26 cellular contexts compared by ENCODE assay signal in genomic region chr9:89992326-89993208, GRCh38.
DNase-seq lines count a peak whose midpoint lies in the region; ATAC-seq and TF ChIP-seq lines count a peak whose summit lies in the region.
"Had no signal": no experiment of that assay in that cellular context is flagged by ENCODE, and none has a peak within 500 bp of the region (broad histone marks: within the 10 kb centered on the region; RNA-seq: fewer than 3 reads in every experiment).

No MANE protein-coding gene starts in this region.

- CTCF ChIA-PET in activated CD4-positive, alpha-beta T cell treated with anti-CD3 and anti-CD28 coated beads, Interleukin-2, amount 10 ng/mL, durations not matched to agents 7 days and 5 days (lab: Charles Lee) = interaction anchor here (0.9 to 2.3 kb wide), 5 partner anchors 9 to 390 kb away, joined by 3 to 8 read pairs (median 3); no protein-coding TSS in a partner anchor

- H3K27ac Mint-ChIP-seq in activated CD4-positive, alpha-beta T cell treated with anti-CD3 and anti-CD28 coated beads, Interleukin-2, amount 10 ng/mL, durations not matched to agents 7 days and 5 days = no peak overlapping the region
- H3K27ac Mint-ChIP-seq: activated CD4-positive, alpha-beta memory T cell treated with anti-CD3 and anti-CD28 coated beads for 36 hours; activated naive CD8-positive, alpha-beta T cell; mesothelial cell of epicardium; naive thymus-derived CD8-positive, alpha-beta T cell had no signal

- no peak for TF ChIP-seq CTCF in ovary (IDR thresholded peaks at IDR 0.05)

- peak; percentile 14 for DNase-seq in ELF-1 (ENCODE audit: low read depth, low spot score)
- DNase-seq in NCI-H510A (lab: John Stamatoyannopoulos, UW) = peak; percentile 51
- DNase-seq in right cardiac atrium = peak in 1 of 3 donors; percentile 65
- peak; percentile 54 to 79 (median 61) for DNase-seq in ovary
- no peak for DNase-seq in DMS53 (lab: John Stamatoyannopoulos, UW)
- DNase-seq in NCI-H524 treated with DMSO at 0.1 percent for 48 hours (lab: John Stamatoyannopoulos, UW) = no peak
- no peak for DNase-seq in GOT3 (lab: John Stamatoyannopoulos, UW)
- no peak for DNase-seq in activated CD4-positive, alpha-beta T cell treated with anti-CD3 and anti-CD28 coated beads, Interleukin-2, amount 10 ng/mL, durations not matched to agents 7 days and 5 days
- DNase-seq: activated CD4-positive, alpha-beta memory T cell treated with anti-CD3 and anti-CD28 coated beads for 36 hours; activated effector memory CD4-positive, alpha-beta T cell treated with Interleukin-2 at 50 U/mL for 16 hours; Calu3; central memory CD4-positive, alpha-beta T cell; esophagus squamous epithelium; foreskin melanocyte; IMR-90; naive thymus-derived CD8-positive, alpha-beta T cell; NCI-H1694 treated with DMSO at 0.1 percent for 48 hours; NCI-H2227 treated with DMSO at 0.1 percent for 48 hours; NCI-H774; RPMI8226; stimulated activated naive CD4-positive, alpha-beta T cell had no signal

- no peaks in the 10 kb centered on the region for H3K9me3 Mint-ChIP-seq in activated CD4-positive, alpha-beta T cell treated with anti-CD3 and anti-CD28 coated beads, Interleukin-2, amount 10 ng/mL, durations not matched to agents 7 days and 5 days
- H3K9me3 Mint-ChIP-seq: mesothelial cell of epicardium had no signal

- H3K4me1 ChIP-seq in right cardiac atrium (ENCODE audit: control insufficient read depth, insufficient read depth, low read length) (peaks cover 20% of the 10 kb centered on the region), ovary (ENCODE audit: insufficient read depth) (peaks cover 23% of the 10 kb centered on the region)
- H3K4me1 ChIP-seq: ascending aorta had no signal

- H3K36me3 ChIP-seq in ovary = no peaks in the 10 kb centered on the region
- H3K36me3 ChIP-seq: ascending aorta, esophagus squamous epithelium, vagina had no signal

- no peaks in the 10 kb centered on the region for H3K4me1 Mint-ChIP-seq in activated CD4-positive, alpha-beta T cell treated with anti-CD3 and anti-CD28 coated beads, Interleukin-2, amount 10 ng/mL, durations not matched to agents 7 days and 5 days

- H3K27me3 ChIP-seq in right cardiac atrium (ENCODE audit: control insufficient read depth, insufficient read depth) = no peaks in the 10 kb centered on the region
- no peaks in the 10 kb centered on the region for H3K27me3 ChIP-seq in ovary
- H3K27me3 ChIP-seq: ascending aorta, esophagus squamous epithelium, vagina had no signal

- TF ChIP-seq POLR2A in ovary (IDR thresholded peaks at IDR 0.05) = no peak

- H3K4me3 ChIP-seq in right cardiac atrium (ENCODE audit: low read length) = no peak overlapping the region
- H3K4me3 ChIP-seq in ovary = no peak overlapping the region
- H3K4me3 ChIP-seq: ascending aorta, esophagus squamous epithelium, SK-N-MC, vagina had no signal

- H3K27ac ChIP-seq in right cardiac atrium (ENCODE audit: low read length) (peak overlapping the region; percentile 36), ovary (peak overlapping the region in 1 of 2 donors; percentile 30)
- H3K27ac ChIP-seq: ascending aorta, SK-N-MC, vagina had no signal

- H3K4me3 Mint-ChIP-seq in activated CD4-positive, alpha-beta T cell treated with anti-CD3 and anti-CD28 coated beads, Interleukin-2, amount 10 ng/mL, durations not matched to agents 7 days and 5 days = no peak overlapping the region
- H3K4me3 Mint-ChIP-seq: activated CD4-positive, alpha-beta memory T cell treated with anti-CD3 and anti-CD28 coated beads for 36 hours; activated naive CD8-positive, alpha-beta T cell; mesothelial cell of epicardium; naive thymus-derived CD8-positive, alpha-beta T cell had no signal

- H3K9me3 ChIP-seq in right cardiac atrium (ENCODE audit: control insufficient read depth, low read length) = no peaks in the 10 kb centered on the region
- H3K9me3 ChIP-seq in ovary = no peaks in the 10 kb centered on the region
- H3K9me3 ChIP-seq: ascending aorta, esophagus squamous epithelium, vagina had no signal

- POLR2A ChIA-PET in activated CD4-positive, alpha-beta T cell treated with anti-CD3 and anti-CD28 coated beads, Interleukin-2, amount 10 ng/mL, durations not matched to agents 7 days and 5 days (lab: Charles Lee) = no interaction called here

- no peaks in the 10 kb centered on the region for H3K36me3 Mint-ChIP-seq in activated CD4-positive, alpha-beta T cell treated with anti-CD3 and anti-CD28 coated beads, Interleukin-2, amount 10 ng/mL, durations not matched to agents 7 days and 5 days (ENCODE audit: low read depth)
- H3K36me3 Mint-ChIP-seq: activated CD4-positive, alpha-beta memory T cell treated with anti-CD3 and anti-CD28 coated beads for 36 hours; activated naive CD8-positive, alpha-beta T cell; mesothelial cell of epicardium; naive thymus-derived CD8-positive, alpha-beta T cell had no signal

- intact Hi-C loops in right cardiac atrium (cut with DNase I) (loop anchor here in 2 of 4 donors (10.0 kb wide), 1 partner anchor 388 kb away; the partner anchor contains the start of gene GADD45G (in 2 of the 2)), ovary (cut with DNase I) (loop anchor here in 3 of 4 donors (10.0 kb wide), 1 partner anchor 388 kb away; the partner anchor contains the start of gene GADD45G (in 3 of the 3))

- H3K27me3 Mint-ChIP-seq in activated CD4-positive, alpha-beta T cell treated with anti-CD3 and anti-CD28 coated beads, Interleukin-2, amount 10 ng/mL, durations not matched to agents 7 days and 5 days = peaks cover 3% of the 10 kb centered on the region
- H3K27me3 Mint-ChIP-seq: activated naive CD8-positive, alpha-beta T cell had no signal

- TF ChIP-seq EP300 in ovary (IDR thresholded peaks at IDR 0.05) = no peak

- ATAC-seq in right cardiac atrium = no peak
- ATAC-seq: naive thymus-derived CD8-positive, alpha-beta T cell had no signal

- 57% methylated on average over 16 of the region's 16 CpGs for WGBS in right cardiac atrium
- 36 to 60% (median 46%) methylated on average over 16 of the region's 16 CpGs for WGBS in ovary, 3 donors

Comparison
In these comparisons a context has a peak if more than half of its experiments do, and no peak if none do; other contexts are left out.
1. DNase-seq: peak in ELF-1 (single experiment), NCI-H510A (single experiment) and ovary (5 of 5); none in DMS53 (single experiment), NCI-H524 treated with DMSO at 0.1 percent for 48 hours (single experiment), GOT3 (single experiment) and activated CD4-positive, alpha-beta T cell treated with anti-CD3 and anti-CD28 coated beads, Interleukin-2, amount 10 ng/mL, durations not matched to agents 7 days and 5 days (single experiment).